16 cellular contexts compared by ENCODE assay signal in the genomic region with DNA sequence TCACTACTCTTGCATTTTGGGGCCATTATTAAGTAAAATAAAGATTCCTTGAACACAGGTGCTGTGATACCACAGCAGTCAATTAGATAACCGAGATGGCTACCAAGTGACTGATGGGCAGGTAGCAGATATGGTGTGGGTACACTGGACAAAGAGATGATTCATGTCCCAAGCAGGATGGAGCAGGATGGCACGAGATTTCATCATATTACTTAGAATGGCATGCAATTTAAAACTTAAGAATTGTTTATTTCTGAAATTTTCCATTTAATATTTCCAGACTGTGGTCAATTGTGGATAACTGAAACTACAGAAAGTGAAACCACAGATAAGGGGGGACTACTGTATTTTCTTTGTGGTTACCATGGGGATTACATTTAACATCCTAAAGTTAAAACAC. TPM values are rescaled to one million over a fixed set of nuclear protein-coding genes. Genes with fewer than 3 reads are reported as not detected.
DNase-seq lines count a peak whose midpoint lies in the region; FAIRE-seq and TF ChIP-seq lines count a peak whose summit lies in the region.
"Had no signal": no experiment of that assay in that cellular context is flagged by ENCODE, and none has a peak within 500 bp of the region (broad histone marks: within the 10 kb centered on the region; RNA-seq: fewer than 3 reads in every experiment).

No MANE protein-coding gene starts in this region.

- H2AFZ ChIP-seq in SU-DHL-6 (ENCODE audit: low read depth, low read length, severe bottlenecking), result peak overlapping the region; percentile 5

- H3K27ac Mint-ChIP-seq in activated naive CD4-positive, alpha-beta T cell treated with anti-CD3 and anti-CD28 coated beads, Interleukin-2, amount 50 U/mL, for 24 hours, result peak overlapping the region; percentile 91
- no peak overlapping the region for H3K27ac Mint-ChIP-seq in activated naive CD4-positive, alpha-beta T cell treated with anti-CD3 and anti-CD28 coated beads for 36 hours
- H3K27ac Mint-ChIP-seq: activated CD8-positive, alpha-beta memory T cell treated with anti-CD3 and anti-CD28 coated beads, Interleukin-2, amount 10 ng/mL, durations not matched to agents 7 days and 5 days; dendritic cell treated with granulocyte-macrophage colony-stimulating factor and Interleukin-4, amounts not matched to agents 40 ng/mL and 50 ng/mL, for 4 days; mesothelial cell of epicardium had no signal

- no peaks in the 10 kb centered on the region for H3K27me3 Mint-ChIP-seq in activated naive CD4-positive, alpha-beta T cell treated with anti-CD3 and anti-CD28 coated beads, Interleukin-2, amount 50 U/mL, for 24 hours
- H3K27me3 Mint-ChIP-seq in activated naive CD4-positive, alpha-beta T cell treated with anti-CD3 and anti-CD28 coated beads for 36 hours (ENCODE audit: low read depth), result no peaks in the 10 kb centered on the region
- H3K27me3 Mint-ChIP-seq: activated CD8-positive, alpha-beta memory T cell treated with anti-CD3 and anti-CD28 coated beads, Interleukin-2, amount 10 ng/mL, durations not matched to agents 7 days and 5 days had no signal

- H3K4me3 Mint-ChIP-seq in activated naive CD4-positive, alpha-beta T cell treated with anti-CD3 and anti-CD28 coated beads, Interleukin-2, amount 50 U/mL, for 24 hours, result no peak overlapping the region
- H3K4me3 Mint-ChIP-seq in activated naive CD4-positive, alpha-beta T cell treated with anti-CD3 and anti-CD28 coated beads for 36 hours, result no peak overlapping the region
- H3K4me3 Mint-ChIP-seq: activated CD8-positive, alpha-beta memory T cell treated with anti-CD3 and anti-CD28 coated beads, Interleukin-2, amount 10 ng/mL, durations not matched to agents 7 days and 5 days; dendritic cell treated with granulocyte-macrophage colony-stimulating factor and Interleukin-4, amounts not matched to agents 40 ng/mL and 50 ng/mL, for 4 days; immature natural killer cell; mesothelial cell of epicardium had no signal

- H3K4me3 ChIP-seq in SU-DHL-6 (ENCODE audit: insufficient read depth, low read length, poor library complexity, severe bottlenecking), result no peak overlapping the region

- peak; percentile 74 for FAIRE-seq in urothelium cell line (lab: Jason Lieb, UNC)

- H4K20me1 ChIP-seq in SU-DHL-6 (ENCODE audit: low read depth, low read length), result no peaks in the 10 kb centered on the region

- H3F3A ChIP-seq in SU-DHL-6 (ENCODE audit: insufficient read depth), result peaks cover 34% of the 10 kb centered on the region

- CTCF ChIA-PET in activated naive CD4-positive, alpha-beta T cell treated with anti-CD3 and anti-CD28 coated beads for 36 hours (lab: Charles Lee), result interaction anchor here (0.7 to 1.8 kb wide), 5 partner anchors 8 to 16 kb away, joined by 4 to 9 read pairs (median 6); no protein-coding TSS in a partner anchor

- peaks cover 13% of the 10 kb centered on the region for H3K36me3 Mint-ChIP-seq in activated naive CD4-positive, alpha-beta T cell treated with anti-CD3 and anti-CD28 coated beads, Interleukin-2, amount 50 U/mL, for 24 hours
- H3K36me3 Mint-ChIP-seq in activated naive CD4-positive, alpha-beta T cell treated with anti-CD3 and anti-CD28 coated beads for 36 hours (ENCODE audit: low read depth), result peaks cover 12% of the 10 kb centered on the region

- intact Hi-C loops in activated naive CD4-positive, alpha-beta T cell treated with anti-CD3 and anti-CD28 coated beads for 36 hours (cut with micrococcal nuclease), result no loop called here

- H3K27ac ChIP-seq in SU-DHL-6 (ENCODE audit: low read depth, low read length), result peak overlapping the region; percentile 11; the same call in 1 of the 2 replicates
- H3K27ac ChIP-seq: RWPE1 had no signal

- H3K36me3 ChIP-seq in SU-DHL-6 (ENCODE audit: low read length), result no peaks in the 10 kb centered on the region

- TF ChIP-seq CTCF in SU-DHL-6 (IDR thresholded peaks at IDR 0.05; ENCODE audit: insufficient read depth, low read length, poor library complexity, severe bottlenecking), result no peak

- H3K27me3 ChIP-seq in SU-DHL-6 (ENCODE audit: low read length), result no peaks in the 10 kb centered on the region

- DNase-seq in activated naive CD4-positive, alpha-beta T cell treated with anti-CD3 and anti-CD28 coated beads for 36 hours, result no peak
- peak; percentile 78 for DNase-seq in fibroblast of gingiva (ENCODE audit: low read depth)
- no peak for DNase-seq in urothelium cell line (ENCODE audit: low spot score)
- DNase-seq in activated CD8-positive, alpha-beta memory T cell treated with anti-CD3 and anti-CD28 coated beads, Interleukin-2, amount 50 U/mL, for 48 hours, result no peak
- DNase-seq in NOMO-1 (lab: John Stamatoyannopoulos, UW; ENCODE audit: unreplicated experiment in 2 of 2), result no peak
- DNase-seq in DMS 273 (lab: John Stamatoyannopoulos, UW; ENCODE audit: unreplicated experiment), result no peak
- DNase-seq: activated CD8-positive, alpha-beta memory T cell treated with anti-CD3 and anti-CD28 coated beads, Interleukin-2, amount 10 ng/mL, durations not matched to agents 7 days and 5 days; immature natural killer cell; NCI-H1048; NCI-H446; T1000 had no signal

- peaks cover 8% of the 10 kb centered on the region for H3K9me3 Mint-ChIP-seq in activated naive CD4-positive, alpha-beta T cell treated with anti-CD3 and anti-CD28 coated beads, Interleukin-2, amount 50 U/mL, for 24 hours
- H3K9me3 Mint-ChIP-seq in activated naive CD4-positive, alpha-beta T cell treated with anti-CD3 and anti-CD28 coated beads for 36 hours, result peaks cover 25% of the 10 kb centered on the region

- H3K9me3 ChIP-seq in SU-DHL-6 (ENCODE audit: insufficient read depth, low read length), result no peaks in the 10 kb centered on the region

- H3K9me2 ChIP-seq in SU-DHL-6 (replicated peaks; ENCODE audit: insufficient read depth, low read length), result no peaks in the 10 kb centered on the region

- peak overlapping the region; percentile 26 for H3K4me2 ChIP-seq in SU-DHL-6 (ENCODE audit: low read depth, low read length, poor library complexity, severe bottlenecking)

- H3K79me2 ChIP-seq in SU-DHL-6 (ENCODE audit: insufficient read depth, low read length), result no peaks in the 10 kb centered on the region

- H3K9ac ChIP-seq in SU-DHL-6 (ENCODE audit: low read length), result 0 out of 2 replicates have a peak overlapping the region, but pooled peaks have one; percentile 10

- peaks cover 53% of the 10 kb centered on the region for H3K4me1 Mint-ChIP-seq in activated naive CD4-positive, alpha-beta T cell treated with anti-CD3 and anti-CD28 coated beads, Interleukin-2, amount 50 U/mL, for 24 hours
- H3K4me1 Mint-ChIP-seq in activated naive CD4-positive, alpha-beta T cell treated with anti-CD3 and anti-CD28 coated beads for 36 hours (ENCODE audit: low read depth), result peaks cover 52% of the 10 kb centered on the region

RNA-seq across cellular contexts. Expression of a gene that starts 7.5 kb away (rescaled TPM):
- total RNA-seq in activated naive CD4-positive, alpha-beta T cell treated with anti-CD3 and anti-CD28 coated beads for 36 hours, result 10 to 100 TPM; 76.8 to 85.1 TPM
